Comparison of ENCODE assay signal across 8 cellular contexts in the genomic region with DNA sequence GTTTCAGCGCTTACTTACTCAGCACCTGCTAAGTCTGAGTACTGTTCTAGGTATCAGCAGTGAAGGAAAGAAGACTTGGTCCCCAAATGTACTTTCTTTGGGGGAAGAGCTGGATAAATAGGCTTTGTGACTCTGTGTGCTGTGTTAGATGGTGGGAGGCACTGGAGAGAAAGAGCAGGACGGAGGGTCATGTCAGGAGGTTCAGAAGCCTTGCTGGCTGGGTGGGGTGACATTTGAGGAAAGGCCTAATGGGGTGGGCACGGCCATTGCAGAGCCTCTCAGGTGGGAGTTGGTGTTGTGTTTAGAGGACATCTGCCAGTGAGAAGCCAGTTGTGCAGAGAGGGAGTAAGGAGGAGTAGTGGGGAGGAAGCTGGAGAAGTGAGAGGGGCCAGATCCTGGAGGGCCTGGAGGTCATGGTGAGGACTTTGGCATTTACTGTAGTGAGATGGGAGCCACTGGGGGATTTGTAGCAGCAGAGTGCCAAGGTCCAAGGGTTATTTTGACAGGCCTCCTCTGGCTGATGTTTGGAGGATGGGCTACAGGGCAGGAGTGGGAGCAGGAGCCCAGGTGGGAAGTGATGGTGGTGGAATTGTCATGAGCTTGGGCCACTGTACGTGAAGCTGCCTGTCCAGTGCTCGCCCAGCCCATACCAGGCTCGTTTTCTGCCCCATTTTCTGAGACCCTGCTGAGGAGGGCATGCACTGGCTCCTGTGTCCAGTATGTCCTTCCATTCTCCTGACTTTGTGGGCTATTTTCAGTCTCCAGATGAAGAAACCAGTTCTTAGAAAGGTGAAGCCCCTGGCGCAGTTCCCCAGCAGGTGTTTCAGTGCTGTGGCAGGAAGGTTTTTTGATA. TPM values are rescaled to one million over a fixed set of nuclear protein-coding genes. Genes with fewer than 3 reads are reported as not detected.
DNase-seq lines count a peak whose midpoint lies in the region; ATAC-seq and TF ChIP-seq lines count a peak whose summit lies in the region.

No MANE protein-coding gene starts in this region.

- 85 to 86% methylated on average over 7 of the region's 7 CpGs for WGBS in heart right ventricle, 2 donors

- peaks cover 24 to 87% (median 81%) of the 10 kb centered on the region in 9 donors for H3K4me1 ChIP-seq in heart right ventricle

- peaks cover 22% of the 10 kb centered on the region for H3K36me3 Mint-ChIP-seq in brain

- peaks cover 5% of the 10 kb centered on the region for H3K27me3 Mint-ChIP-seq in brain

- no peaks in the 10 kb centered on the region for H3K9me3 ChIP-seq in heart right ventricle

- H3K9me3 Mint-ChIP-seq in brain, result no peaks in the 10 kb centered on the region

- H3K27ac Mint-ChIP-seq in brain, result peak overlapping the region in 3 of 5 experiments; percentile 2 to 79 (median 33)

- peak overlapping the region in 3 of 5 experiments; percentile 1 to 36 (median 14) for H3K4me3 Mint-ChIP-seq in brain

- no peaks in the 10 kb centered on the region for H3K27me3 ChIP-seq in heart right ventricle

- no peak overlapping the region for H3K4me3 ChIP-seq in heart right ventricle

- H3K27ac ChIP-seq in heart right ventricle, result peak overlapping the region; percentile 38 to 100 (median 99)

- ATAC-seq in heart right ventricle, result no peak
- ATAC-seq in Right ventricle myocardium inferior, result no peak
- no peak for ATAC-seq in GM18909 (IDR thresholded peaks at IDR 0.05; ENCODE audit: poor library complexity, unreplicated experiment)

- no peak for TF ChIP-seq CTCF in heart right ventricle (IDR thresholded peaks at IDR 0.05)
- no peak for TF ChIP-seq CTCF in brain (conservative IDR thresholded peaks at IDR 0.05)

- DNase-seq in heart right ventricle (peak in 1 of 2 donors; percentile 2), Right ventricle myocardium inferior (ENCODE audit: missing footprints) (no peak), mucosa of gallbladder (ENCODE audit: low spot score) (peak; percentile 29), ureter (ENCODE audit: low spot score) (peak; percentile 34), DMS79 (lab: John Stamatoyannopoulos, UW) (no peak), CD1c-positive myeloid dendritic cell (ENCODE audit: extremely low spot score) (no peak)

- H3K36me3 ChIP-seq in heart right ventricle, result peaks cover 0 to 16% (median 0%) of the 10 kb centered on the region in 9 donors

- H3K4me1 Mint-ChIP-seq in brain, result peaks cover 14% of the 10 kb centered on the region

- intact Hi-C loops in heart right ventricle (cut with DNase I), result loop anchor here in 5 of 10 donors (2.0 to 5.0 kb wide), 3 partner anchors 44 to 64 kb away; partner anchors contain the start of gene FKBP1A (in 2 of the 5)
- intact Hi-C loops in Right ventricle myocardium inferior (cut with DNase I), result loop anchor here (5.0 kb wide), 1 partner anchor 139 kb away; the partner anchor contains the start of gene NSFL1C

RNA-seq across cellular contexts. Expression of gene SDCBP2, which starts 0.9 kb away (rescaled TPM):
- total RNA-seq in heart right ventricle (1 to 10 TPM in 9 of 10 donors, under 1 TPM in 1; 0.62 to 4.3 (median 1.8) TPM), Right ventricle myocardium inferior (1.2 TPM), mucosa of gallbladder (176 TPM), ureter (15.2 TPM)
- polyA plus RNA-seq in heart right ventricle (1 to 10 TPM; 2.7 to 4.2 TPM), brain (ENCODE audit: insufficient read depth, low read depth, low replicate concordance) (9.5 TPM)

Comparison
In these comparisons a context has a peak if more than half of its experiments do, and no peak if none do; other contexts are left out.
1. DNase-seq: peak in mucosa of gallbladder (single experiment) and ureter (single experiment); none in Right ventricle myocardium inferior (single experiment), DMS79 (single experiment) and CD1c-positive myeloid dendritic cell (single experiment).
2. RNA of gene SDCBP2, which starts 0.9 kb away (total RNA-seq): 176 TPM in mucosa of gallbladder (single experiment); 15.2 TPM in ureter (single experiment), 0.62 to 4.3 TPM in heart right ventricle and 1.2 TPM in Right ventricle myocardium inferior (single experiment); every median in the first group is over 10 times any median in the second.